1 cellular context compared by ENCODE assay signal in genomic region chr1:46458846-46459245, GRCh38.
TF ChIP-seq lines count a peak whose summit lies in the region.

No MANE protein-coding gene starts in this region.

TF ChIP-seq in WTC11, 78 proteins besides CTCF, POLR2A, EP300 and RAD21 (continued from another document):
- TF ChIP-seq, protein P1, sequence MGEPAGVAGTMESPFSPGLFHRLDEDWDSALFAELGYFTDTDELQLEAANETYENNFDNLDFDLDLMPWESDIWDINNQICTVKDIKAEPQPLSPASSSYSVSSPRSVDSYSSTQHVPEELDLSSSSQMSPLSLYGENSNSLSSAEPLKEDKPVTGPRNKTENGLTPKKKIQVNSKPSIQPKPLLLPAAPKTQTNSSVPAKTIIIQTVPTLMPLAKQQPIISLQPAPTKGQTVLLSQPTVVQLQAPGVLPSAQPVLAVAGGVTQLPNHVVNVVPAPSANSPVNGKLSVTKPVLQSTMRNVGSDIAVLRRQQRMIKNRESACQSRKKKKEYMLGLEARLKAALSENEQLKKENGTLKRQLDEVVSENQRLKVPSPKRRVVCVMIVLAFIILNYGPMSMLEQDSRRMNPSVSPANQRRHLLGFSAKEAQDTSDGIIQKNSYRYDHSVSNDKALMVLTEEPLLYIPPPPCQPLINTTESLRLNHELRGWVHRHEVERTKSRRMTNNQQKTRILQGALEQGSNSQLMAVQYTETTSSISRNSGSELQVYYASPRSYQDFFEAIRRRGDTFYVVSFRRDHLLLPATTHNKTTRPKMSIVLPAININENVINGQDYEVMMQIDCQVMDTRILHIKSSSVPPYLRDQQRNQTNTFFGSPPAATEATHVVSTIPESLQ (CRISPR knock-in tag; IDR thresholded peaks at IDR 0.05): no peak
TF ChIP-seq in WTC11: peak in this region for 0.
